ENCODE assay signal across 8 cellular contexts in genomic region chr3:158659454-158660237, GRCh38. TPM values are rescaled to one million over a fixed set of nuclear protein-coding genes. Genes with fewer than 3 reads are reported as not detected.
DNase-seq lines count a peak whose midpoint lies in the region; ATAC-seq and TF ChIP-seq lines count a peak whose summit lies in the region.

No MANE protein-coding gene starts in this region.

- POLR2A ChIA-PET in PC-9 (lab: Charles Lee; ENCODE audit: unreplicated experiment) = interaction anchor here (0.6 to 0.7 kb wide), 3 partner anchors 16 to 130 kb away, joined by 3 to 5 read pairs (median 4); no protein-coding TSS in a partner anchor

- DNase-seq in Daoy (ENCODE audit: low read depth) (peak; percentile 71), GM20000 (ENCODE audit: low spot score) (peak; percentile 56), PC-9 (peak; percentile 39 to 57), glomerular visceral epithelial cell (ENCODE audit: extremely low spot score) (peak; percentile 52), prostate gland (ENCODE audit: low spot score) (peak; percentile 50), NCI-H2029 (lab: John Stamatoyannopoulos, UW) (no peak)
- peak; percentile 36 for DNase-seq in activated naive CD8-positive, alpha-beta T cell treated with anti-CD3 and anti-CD28 coated beads for 36 hours

- H3K27me3 ChIP-seq in PC-9 (ENCODE audit: insufficient read depth, low read depth) (no peaks in the 10 kb centered on the region), prostate gland (replicated peaks; ENCODE audit: insufficient read depth) (no peaks in the 10 kb centered on the region)

- TF ChIP-seq CTCF in GM20000 (IDR thresholded peaks at IDR 0.05; ENCODE audit: extremely low read depth, missing control alignments) (peak; percentile 63), PC-9 (conservative IDR thresholded peaks at IDR 0.05) (peak; percentile 85), prostate gland (IDR thresholded peaks at IDR 0.05) (peak; percentile 14 to 70 (median 66))

- H3K27me3 Mint-ChIP-seq in activated naive CD8-positive, alpha-beta T cell treated with anti-CD3 and anti-CD28 coated beads for 36 hours = no peaks in the 10 kb centered on the region

- peaks cover 26% of the 10 kb centered on the region for H3K36me3 Mint-ChIP-seq in activated naive CD8-positive, alpha-beta T cell treated with anti-CD3 and anti-CD28 coated beads for 36 hours

- peaks cover 71% of the 10 kb centered on the region for H3K36me3 ChIP-seq in PC-9 (ENCODE audit: low read depth)
- no peaks in the 10 kb centered on the region for H3K36me3 ChIP-seq in prostate gland

- intact Hi-C loops in PC-9 (cut with micrococcal nuclease; ENCODE audit: unreplicated experiment) = loop anchor here (1.0 kb wide), 2 partner anchors 68 to 132 kb away; no protein-coding TSS in a partner anchor
- intact Hi-C loops in prostate gland (cut with DNase I) = loop anchor here (2.0 kb wide), 1 partner anchor 129 kb away; no protein-coding TSS in a partner anchor

- H3K27ac Mint-ChIP-seq in activated naive CD8-positive, alpha-beta T cell treated with anti-CD3 and anti-CD28 coated beads for 36 hours = no peak overlapping the region

- H3K4me1 ChIP-seq in PC-9 (replicated peaks; ENCODE audit: insufficient read depth) = no peaks in the 10 kb centered on the region
- no peaks in the 10 kb centered on the region for H3K4me1 ChIP-seq in prostate gland (replicated peaks)

- peaks cover 4% of the 10 kb centered on the region; the same call in 1 of the 2 replicates for H3F3A ChIP-seq in PC-9 (ENCODE audit: insufficient read depth, low read depth)

- no peaks in the 10 kb centered on the region for H3K9me3 Mint-ChIP-seq in activated naive CD8-positive, alpha-beta T cell treated with anti-CD3 and anti-CD28 coated beads for 36 hours

- ATAC-seq in HG03520 (IDR thresholded peaks at IDR 0.05; ENCODE audit: unreplicated experiment) = peak; percentile 86

- CTCF ChIA-PET in PC-9 (lab: Charles Lee) = interaction anchor here (0.7 to 2.4 kb wide), 11 partner anchors 11 to 1053 kb away, joined by 3 to 16 read pairs (median 6); no protein-coding TSS in a partner anchor

- BruUV-seq in PC-9 (replicated peaks; lab: Mats Ljungman, UMichigan) = no TSS peak

- no peak overlapping the region for H3K4me3 ChIP-seq in PC-9
- H3K4me3 ChIP-seq in prostate gland = no peak overlapping the region

- WGBS in prostate gland = 44% methylated on average over 7 of the region's 7 CpGs

- no peaks in the 10 kb centered on the region for H4K20me1 ChIP-seq in PC-9 (ENCODE audit: insufficient read depth)

- H3K9me3 ChIP-seq in PC-9 (ENCODE audit: insufficient read depth, low read depth) (no peaks in the 10 kb centered on the region), prostate gland (no peaks in the 10 kb centered on the region)

- no peaks in the 10 kb centered on the region for H3K9me2 ChIP-seq in PC-9 (ENCODE audit: insufficient read depth)

- no peak overlapping the region for H3K4me2 ChIP-seq in PC-9

- no peak overlapping the region for H2AFZ ChIP-seq in PC-9

- H3K79me2 ChIP-seq in PC-9 (ENCODE audit: low read depth) = no peaks in the 10 kb centered on the region

- TF ChIP-seq POLR2A in prostate gland (IDR thresholded peaks at IDR 0.05) = no peak

- no peak overlapping the region for H3K4me3 Mint-ChIP-seq in activated naive CD8-positive, alpha-beta T cell treated with anti-CD3 and anti-CD28 coated beads for 36 hours

- peaks cover 14% of the 10 kb centered on the region for H3K4me1 Mint-ChIP-seq in activated naive CD8-positive, alpha-beta T cell treated with anti-CD3 and anti-CD28 coated beads for 36 hours

- peak overlapping the region; percentile 11; the same call in 1 of the 2 replicates for H3K27ac ChIP-seq in PC-9
- H3K27ac ChIP-seq in prostate gland = peak overlapping the region in 1 of 2 donors; percentile 32

RNA-seq across cellular contexts. Expression of gene LXN, which starts 12.8 kb away (rescaled TPM):
- not detected in 2 replicates for total RNA-seq in Daoy (2014; rRNA removed; shearing (Covaris generic))
- total RNA-seq in PC-9 (2021) (not detected in 2 replicates), prostate gland (10 to 100 TPM; 40.9 to 48.4 TPM)
- 1 to 10 TPM; 7.6 to 8.2 TPM for total RNA-seq in activated naive CD8-positive, alpha-beta T cell treated with anti-CD3 and anti-CD28 coated beads for 36 hours

RNA-seq across cellular contexts. Expression of gene GFM1, which starts 15.3 kb away (rescaled TPM):
- 58.9 and 71.7 TPM in 2 replicates for total RNA-seq in Daoy (2014; rRNA removed; shearing (Covaris generic))
- total RNA-seq in PC-9 (2021) (43.0 and 45.4 TPM in 2 replicates), prostate gland (10 to 100 TPM; 54.1 to 68.9 TPM)
- total RNA-seq in activated naive CD8-positive, alpha-beta T cell treated with anti-CD3 and anti-CD28 coated beads for 36 hours = 10 to 100 TPM; 82.8 to 89.3 TPM

Comparison
In these comparisons a context has a peak if more than half of its experiments do, and no peak if none do; other contexts are left out.
1. RNA of gene LXN, which starts 12.8 kb away (total RNA-seq): 40.9 to 48.4 TPM in prostate gland; 7.6 to 8.2 TPM in activated naive CD8-positive, alpha-beta T cell treated with anti-CD3 and anti-CD28 coated beads for 36 hours, not detected in PC-9 and not detected in Daoy; every median in the first group is over 4 times any median in the second.
2. Peak in every context shown above with its lines, with median percentiles within 50 percentile points of each other: CTCF ChIP-seq.